In genomic region chr9:90555351-90556057, GRCh38 we compare ENCODE assay signal across 2 cellular contexts.
TF ChIP-seq lines count a peak whose summit lies in the region.

No MANE protein-coding gene starts in this region.

TF ChIP-seq in Ishikawa, 13 proteins besides CTCF, POLR2A, EP300 and RAD21 (continued from another document):
- no peak for TF ChIP-seq REST (IDR thresholded peaks at IDR 0.05; ENCODE audit: low read depth)
- TF ChIP-seq MAX (IDR thresholded peaks at IDR 0.05), result peak; percentile 30; the same call in 1 of the 2 replicates
- no peak for TF ChIP-seq CEBPB (IDR thresholded peaks at IDR 0.05)
- TF ChIP-seq YY1 (IDR thresholded peaks at IDR 0.05; ENCODE audit: low read depth), result 0 out of 2 replicates have a peak, but pooled peaks have one; percentile 38
- no peak for TF ChIP-seq USF1 (IDR thresholded peaks at IDR 0.05)
- no peak for TF ChIP-seq CREB1 (IDR thresholded peaks at IDR 0.05; ENCODE audit: low read depth)
- TF ChIP-seq ZBTB7A (IDR thresholded peaks at IDR 0.05; ENCODE audit: low read depth), result no peak
- TF ChIP-seq FOXM1 (IDR thresholded peaks at IDR 0.05; ENCODE audit: borderline replicate concordance, low read depth), result peak; percentile 87
- peak; percentile 91 for TF ChIP-seq TCF12 (IDR thresholded peaks at IDR 0.05; ENCODE audit: low read depth)

TF ChIP-seq in HepG2, 621 proteins besides CTCF, POLR2A, EP300 and RAD21 (continued from another document and continues in another):
- no peak for TF ChIP-seq ZUFSP (CRISPR knock-in tag; IDR thresholded peaks at IDR 0.05; ENCODE audit: borderline replicate concordance)
- TF ChIP-seq ZNF644 (CRISPR knock-in tag; IDR thresholded peaks at IDR 0.05; ENCODE audit: low read depth), result 0 out of 2 replicates have a peak, but pooled peaks have one; percentile 21
- no peak for TF ChIP-seq IRX3 (CRISPR knock-in tag; IDR thresholded peaks at IDR 0.05; ENCODE audit: borderline replicate concordance, low read depth)
- no peak for TF ChIP-seq MAF1 (CRISPR knock-in tag; IDR thresholded peaks at IDR 0.05; ENCODE audit: borderline replicate concordance)
- no peak for TF ChIP-seq KIAA2018 (CRISPR knock-in tag; IDR thresholded peaks at IDR 0.05; ENCODE audit: borderline replicate concordance)
- no peak for TF ChIP-seq ZSCAN22 (CRISPR knock-in tag; IDR thresholded peaks at IDR 0.05)
- TF ChIP-seq ZNF781 (CRISPR knock-in tag; IDR thresholded peaks at IDR 0.05; ENCODE audit: borderline replicate concordance, not compliant biosample characterization), result no peak
- TF ChIP-seq U2AF2 (IDR thresholded peaks at IDR 0.05; ENCODE audit: low read depth, low read length), result no peak
- 0 out of 2 replicates have a peak, but pooled peaks have one; percentile 13 for TF ChIP-seq GATAD2A (CRISPR knock-in tag; IDR thresholded peaks at IDR 0.05)
- TF ChIP-seq SMAD1 (CRISPR knock-in tag; IDR thresholded peaks at IDR 0.05; ENCODE audit: borderline replicate concordance, low read depth), result no peak
- no peak for TF ChIP-seq ESRRA (CRISPR knock-in tag; IDR thresholded peaks at IDR 0.05; ENCODE audit: low read depth)
- no peak for TF ChIP-seq AGO2 (optimal IDR thresholded peaks at IDR 0.05; ENCODE audit: low read depth, low read length)
- TF ChIP-seq BCL6 (CRISPR knock-in tag; IDR thresholded peaks at IDR 0.05), result no peak
- no peak for TF ChIP-seq JDP2 (CRISPR knock-in tag; IDR thresholded peaks at IDR 0.05; ENCODE audit: borderline replicate concordance)
- no peak for TF ChIP-seq TAF15 (IDR thresholded peaks at IDR 0.05; ENCODE audit: low read depth, low read length, poor library complexity, severe bottlenecking)
- TF ChIP-seq ZNF549 (CRISPR knock-in tag; IDR thresholded peaks at IDR 0.05), result no peak
- no peak for TF ChIP-seq ZEB1 (IDR thresholded peaks at IDR 0.05; ENCODE audit: insufficient replicate concordance, low read depth)
- no peak for TF ChIP-seq ARID3A (IDR thresholded peaks at IDR 0.05; ENCODE audit: low read depth, low read length)
- no peak for TF ChIP-seq DMAP1 (CRISPR knock-in tag; IDR thresholded peaks at IDR 0.05)
- no peak for TF ChIP-seq SPEN (CRISPR knock-in tag; IDR thresholded peaks at IDR 0.05; ENCODE audit: low read depth)
- no peak for TF ChIP-seq HMG20B (CRISPR knock-in tag; conservative IDR thresholded peaks at IDR 0.05)
- no peak for TF ChIP-seq GLMP (CRISPR knock-in tag; IDR thresholded peaks at IDR 0.05; ENCODE audit: borderline replicate concordance)
- TF ChIP-seq THAP11 (CRISPR knock-in tag; IDR thresholded peaks at IDR 0.05), result no peak
- TF ChIP-seq RXRB (CRISPR knock-in tag; IDR thresholded peaks at IDR 0.05; ENCODE audit: borderline replicate concordance), result no peak
- TF ChIP-seq SOX6 (IDR thresholded peaks at IDR 0.05), result no peak
- TF ChIP-seq SOX6 (CRISPR knock-in tag; IDR thresholded peaks at IDR 0.05), result peak; percentile 54; the same call in 1 of the 2 replicates
- peak; percentile 43; the same call in 1 of the 2 replicates for TF ChIP-seq AHDC1 (CRISPR knock-in tag; IDR thresholded peaks at IDR 0.05; ENCODE audit: borderline replicate concordance)
- TF ChIP-seq ZNF232 (CRISPR knock-in tag; IDR thresholded peaks at IDR 0.05; ENCODE audit: borderline replicate concordance), result no peak
- no peak for TF ChIP-seq ZNF143 (CRISPR knock-in tag; IDR thresholded peaks at IDR 0.05)
- no peak for TF ChIP-seq ZNF747 (CRISPR knock-in tag; IDR thresholded peaks at IDR 0.05; ENCODE audit: borderline replicate concordance)
- TF ChIP-seq SETDB1 (CRISPR knock-in tag; IDR thresholded peaks at IDR 0.05; ENCODE audit: borderline replicate concordance), result no peak
- TF ChIP-seq MEIS1 (CRISPR knock-in tag; IDR thresholded peaks at IDR 0.05; ENCODE audit: borderline replicate concordance), result peak; percentile 49; the same call in 1 of the 2 replicates
- TF ChIP-seq ARID5B (CRISPR knock-in tag; IDR thresholded peaks at IDR 0.05), result peak; percentile 32
